ENCODE assay signal across 1 cellular context in genomic region chr5:59709346-59709821, GRCh38.
TF ChIP-seq lines count a peak whose summit lies in the region.

No MANE protein-coding gene starts in this region.

TF ChIP-seq in IMR-90, 13 proteins besides CTCF, POLR2A, EP300 and RAD21:
- no peak for TF ChIP-seq NFE2L2 (IDR thresholded peaks at IDR 0.05; ENCODE audit: low read depth, low read length)
- no peak for TF ChIP-seq FOS (IDR thresholded peaks at IDR 0.05; ENCODE audit: low read depth, low read length)
- no peak for TF ChIP-seq SMC3 (IDR thresholded peaks at IDR 0.05; ENCODE audit: low read depth, low read length)
- no peak for TF ChIP-seq CHD1 (IDR thresholded peaks at IDR 0.05; ENCODE audit: low read depth, low read length)
- TF ChIP-seq USF2 (IDR thresholded peaks at IDR 0.05; ENCODE audit: low read depth, low read length) = no peak
- no peak for TF ChIP-seq MAZ (IDR thresholded peaks at IDR 0.05; ENCODE audit: borderline replicate concordance, low read depth, low read length)
- no peak for TF ChIP-seq MXI1 (IDR thresholded peaks at IDR 0.05; ENCODE audit: borderline replicate concordance, low read depth, low read length)
- no peak for TF ChIP-seq RFX5 (IDR thresholded peaks at IDR 0.05; ENCODE audit: low read depth, low read length)
- no peak for TF ChIP-seq RCOR1 (IDR thresholded peaks at IDR 0.05; ENCODE audit: insufficient replicate concordance, low read length)
- no peak for TF ChIP-seq BHLHE40 (IDR thresholded peaks at IDR 0.05; ENCODE audit: low read depth, low read length)
- no peak for TF ChIP-seq ELK1 (IDR thresholded peaks at IDR 0.05; ENCODE audit: borderline replicate concordance, low read depth, low read length)
- TF ChIP-seq MAFK (IDR thresholded peaks at IDR 0.05; ENCODE audit: low read depth, low read length) = no peak
- no peak for TF ChIP-seq CEBPB (IDR thresholded peaks at IDR 0.05; ENCODE audit: low read depth, low read length)
